ENCODE assay signal across 8 cellular contexts in genomic region chr2:232550351-232551261, GRCh38. TPM values are rescaled to one million over a fixed set of nuclear protein-coding genes. Genes with fewer than 3 reads are reported as not detected.
DNase-seq lines count a peak whose midpoint lies in the region; ATAC-seq, FAIRE-seq and TF ChIP-seq lines count a peak whose summit lies in the region.

TSS of gene EIF4E2 (plus strand) at chr2:232550689. CDS start at chr2:232550725, 36 bp downstream.
TSS of gene TIGD1 (minus strand) at chr2:232550557. CDS start at chr2:232549882, 675 bp downstream.

- DNase-seq in AG20443 (ENCODE audit: low spot score), result peak; percentile 100
- peak; percentile 93 for DNase-seq in NCI-H345 (lab: John Stamatoyannopoulos, UW)
- peak; percentile 82 for DNase-seq in activated CD4-positive, CD25-positive, alpha-beta regulatory T cell treated with anti-CD3 and anti-CD28 coated beads, Interleukin-2, amount 50 U/mL, for 16 hours (ENCODE audit: low read depth, low spot score)
- peak; percentile 76 to 81 for DNase-seq in central memory CD8-positive, alpha-beta T cell (ENCODE audit: low spot score in 2 of 2)
- DNase-seq in keratinocyte (ENCODE audit: low read depth, low spot score), result peak; percentile 53
- DNase-seq in stimulated activated CD4-positive, alpha-beta T cell treated with anti-CD3 and anti-CD28 coated beads, Interleukin-15, amount 100 ng/mL, for 1 hour (ENCODE audit: low read depth in 1 of 2, low spot score in 1 of 2), result peak; percentile 73 to 88

- peak; percentile 93 for ATAC-seq in GM19025 (IDR thresholded peaks at IDR 0.05; ENCODE audit: low read depth, unreplicated experiment)
- peak; percentile 92 for ATAC-seq in HG03280 (IDR thresholded peaks at IDR 0.05; ENCODE audit: unreplicated experiment)
- peak; percentile 89 for ATAC-seq in central memory CD8-positive, alpha-beta T cell (replicated peaks; ENCODE audit: extremely low read depth, poor library complexity, severe bottlenecking)

- no peaks in the 10 kb centered on the region for H3K9me3 ChIP-seq in keratinocyte (ENCODE audit: control insufficient read depth, low read depth, low read length)

- no peaks in the 10 kb centered on the region for H3K9me3 Mint-ChIP-seq in central memory CD8-positive, alpha-beta T cell

- dilution Hi-C loops in keratinocyte (cut with MboI; ENCODE audit: extremely low pct_ligation_motif_present, low sequenced_read_pairs), result no loop called here

- H3K36me3 Mint-ChIP-seq in central memory CD8-positive, alpha-beta T cell (ENCODE audit: insufficient read depth), result peaks cover 21% of the 10 kb centered on the region

- no peaks in the 10 kb centered on the region for H3K27me3 Mint-ChIP-seq in central memory CD8-positive, alpha-beta T cell

- peak within 1 kb of the TSS; percentile 98 for H3K4me3 Mint-ChIP-seq in central memory CD8-positive, alpha-beta T cell

- H3K4me2 ChIP-seq in keratinocyte (ENCODE audit: control insufficient read depth, extremely low read depth, insufficient read depth, low read depth, low read length), result peak within 1 kb of the TSS; percentile 95

- peaks cover 10% of the 10 kb centered on the region for H3K4me1 ChIP-seq in keratinocyte (ENCODE audit: control insufficient read depth, extremely low read depth, insufficient read depth, low read length)

- peak in 2 of 3 experiments; percentile 32 to 33 for TF ChIP-seq CTCF in keratinocyte (optimal IDR thresholded peaks at IDR 0.05 in 1 of 3, IDR thresholded peaks at IDR 0.05 in 1 of 3, conservative IDR thresholded peaks at IDR 0.05 in 1 of 3; ENCODE audit: extremely low read depth in 1 of 3, insufficient read depth in 2 of 3, low read length in 3 of 3)

- peak; percentile 69 for FAIRE-seq in keratinocyte (lab: Jason Lieb, UNC)

- H3K4me1 Mint-ChIP-seq in central memory CD8-positive, alpha-beta T cell, result peaks cover 73% of the 10 kb centered on the region

- H3K9me1 ChIP-seq in keratinocyte (ENCODE audit: control insufficient read depth, extremely low read depth, insufficient read depth, low read length), result peaks cover 2% of the 10 kb centered on the region

- H2AFZ ChIP-seq in keratinocyte (ENCODE audit: control insufficient read depth, low read length), result peak within 1 kb of the TSS; percentile 91

- peak within 1 kb of the TSS; percentile 92 for H3K27ac ChIP-seq in keratinocyte (ENCODE audit: control insufficient read depth, insufficient read depth, low read length)

- H4K20me1 ChIP-seq in keratinocyte (ENCODE audit: control insufficient read depth, extremely low read depth, insufficient read depth, low read length), result peaks cover 3% of the 10 kb centered on the region

- peak within 1 kb of the TSS; percentile 82 to 93 (median 93) for H3K4me3 ChIP-seq in keratinocyte (ENCODE audit: control insufficient read depth in 2 of 3, extremely low read depth in 1 of 3, insufficient read depth in 2 of 3, low read depth in 1 of 3, low read length in 3 of 3)

- H3K9ac ChIP-seq in keratinocyte (ENCODE audit: control insufficient read depth, extremely low read depth, insufficient read depth, low read length), result peak within 1 kb of the TSS; percentile 97

- H3K27me3 ChIP-seq in keratinocyte (ENCODE audit: control insufficient read depth, extremely low read depth, insufficient read depth, low read length), result no peaks in the 10 kb centered on the region

- H3K36me3 ChIP-seq in keratinocyte (ENCODE audit: control insufficient read depth in 2 of 2, extremely low read depth in 1 of 2, insufficient read depth in 2 of 2, low read length in 2 of 2), result peaks cover 10% of the 10 kb centered on the region in 2 experiments

- peak within 1 kb of the TSS; percentile 95 for H3K27ac Mint-ChIP-seq in central memory CD8-positive, alpha-beta T cell (ENCODE audit: low read depth)

- peaks cover 71% of the 10 kb centered on the region for H3K79me2 ChIP-seq in keratinocyte (ENCODE audit: control insufficient read depth, insufficient read depth, low read length)

RNA-seq across cellular contexts. Expression of gene EIF4E2, which starts in this region (rescaled TPM):
- polyA plus RNA-seq in keratinocyte, result 41.5 to 82.7 TPM (median 79.2 TPM) in 3 replicates
- polyA plus RNA-seq in keratinocyte (2011; ENCODE audit: low read depth), result 293 TPM
- 45.9 and 47.7 TPM in 2 replicates for polyA plus RNA-seq in keratinocyte (2011; cell fraction: cytosol; rRNA removed)
- 43.5 and 45.2 TPM in 2 replicates for polyA plus RNA-seq in keratinocyte (2011; cell fraction: nucleus; rRNA removed)
- 69.9 and 111 TPM in 2 replicates for polyA plus RNA-seq in keratinocyte (2012; ENCODE audit: low replicate concordance)
- polyA minus RNA-seq in keratinocyte, result 19.2 to 35.6 TPM (median 34.0 TPM) in 3 replicates
- polyA minus RNA-seq in keratinocyte (2011; cell fraction: cytosol; rRNA and poly(A)+ RNA removed), result 15.5 TPM
- 12.7 and 25.6 TPM in 2 replicates for polyA minus RNA-seq in keratinocyte (2011; cell fraction: nucleus; rRNA and poly(A)+ RNA removed)

RNA-seq across cellular contexts. Expression of gene TIGD1, which starts in this region (rescaled TPM):
- polyA plus RNA-seq in keratinocyte, result 0.67 to 2.3 TPM (median 1.7 TPM) in 3 replicates
- 1.8 TPM for polyA plus RNA-seq in keratinocyte (2011; ENCODE audit: low read depth)
- polyA plus RNA-seq in keratinocyte (2011; cell fraction: cytosol; rRNA removed), result 0.42 and 0.52 TPM in 2 replicates
- 6.2 and 7.8 TPM in 2 replicates for polyA plus RNA-seq in keratinocyte (2011; cell fraction: nucleus; rRNA removed)
- polyA plus RNA-seq in keratinocyte (2012; ENCODE audit: low replicate concordance), result 0.38 and 1.7 TPM in 2 replicates
- polyA minus RNA-seq in keratinocyte, result 0.43 to 2.7 TPM (median 1.6 TPM) in 3 replicates
- polyA minus RNA-seq in keratinocyte (2011; cell fraction: cytosol; rRNA and poly(A)+ RNA removed), result not detected
- 2.8 and 3.8 TPM in 2 replicates for polyA minus RNA-seq in keratinocyte (2011; cell fraction: nucleus; rRNA and poly(A)+ RNA removed)

Comparison
In these comparisons a context has a peak if more than half of its experiments do, and no peak if none do; other contexts are left out.
1. Peak in every context shown above with its lines: DNase-seq, ATAC-seq, H3K4me3 ChIP-seq and H3K27ac ChIP-seq.